In the genomic region with DNA sequence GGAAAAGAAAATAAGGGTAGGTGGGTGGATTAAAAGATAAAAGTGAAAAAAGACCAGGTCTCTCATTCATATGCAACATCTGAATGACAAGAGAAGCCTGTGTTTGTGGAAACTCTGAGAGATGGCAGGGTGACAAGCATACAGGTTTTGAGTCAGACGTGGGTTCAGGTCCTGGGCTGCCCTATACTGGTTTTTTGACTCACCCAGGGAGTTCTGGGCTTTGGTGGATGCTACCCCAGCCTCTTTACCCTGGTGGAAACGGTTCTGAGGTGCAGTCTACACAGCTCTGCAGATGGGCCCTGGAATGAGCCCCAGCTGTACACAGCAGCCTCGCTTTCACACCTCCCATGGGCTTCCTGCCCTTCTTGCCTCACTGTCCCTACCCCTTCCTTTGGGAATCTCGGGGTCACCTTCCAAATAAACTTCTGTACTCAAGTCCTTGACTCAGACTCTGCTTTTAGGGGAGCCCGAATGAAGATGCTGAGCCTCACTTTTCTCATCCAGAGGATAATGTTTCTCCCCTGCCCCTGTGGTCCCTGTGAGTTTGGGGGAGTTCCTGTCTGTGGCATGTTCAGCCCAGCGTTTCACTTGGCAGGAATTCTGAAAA, we compare ENCODE assay signal across 9 cellular contexts.
DNase-seq lines count a peak whose midpoint lies in the region; ATAC-seq and TF ChIP-seq lines count a peak whose summit lies in the region.
"Had no signal": no experiment of that assay in that cellular context is flagged by ENCODE, and none has a peak within 500 bp of the region (broad histone marks: within the 10 kb centered on the region; RNA-seq: fewer than 3 reads in every experiment).

No MANE protein-coding gene starts in this region.

- H3K36me3 Mint-ChIP-seq in MCF 10A (ENCODE audit: insufficient read depth, unreplicated experiment) (no peaks in the 10 kb centered on the region), immature natural killer cell (no peaks in the 10 kb centered on the region)

- TF ChIP-seq CTCF in MCF 10A (IDR thresholded peaks at IDR 0.05; ENCODE audit: unreplicated experiment) (no peak), breast epithelium (IDR thresholded peaks at IDR 0.05) (no peak), thoracic aorta (IDR thresholded peaks at IDR 0.05) (no peak)

- DNase-seq in MCF 10A (ENCODE audit: unreplicated experiment) = peak; percentile 26
- DNase-seq in breast epithelium (ENCODE audit: low spot score in 2 of 2) = no peak
- peak in 2 of 3 experiments; percentile 31 to 40 for DNase-seq in activated CD8-positive, alpha-beta memory T cell treated with anti-CD3 and anti-CD28 coated beads for 48 hours (ENCODE audit: low read depth in 2 of 3, low spot score in 2 of 3)
- DNase-seq in kidney glomerular epithelial cell (lab: John Stamatoyannopoulos, UW) = peak; percentile 10
- DNase-seq in thoracic aorta (ENCODE audit: low spot score) = no peak
- no peak for DNase-seq in Ammon's horn (ENCODE audit: low spot score)
- no peak for DNase-seq in immature natural killer cell

- H3K4me3 Mint-ChIP-seq in MCF 10A (ENCODE audit: unreplicated experiment) (no peak overlapping the region), immature natural killer cell (no peak overlapping the region)

- H3K27me3 Mint-ChIP-seq in MCF 10A (ENCODE audit: insufficient read depth, unreplicated experiment) = no peaks in the 10 kb centered on the region
- peaks cover 0 to 4% (median 0%) of the 10 kb centered on the region in 3 donors for H3K27me3 Mint-ChIP-seq in immature natural killer cell (ENCODE audit: low read depth in 3 of 3)

- H3K36me3 ChIP-seq in breast epithelium = no peaks in the 10 kb centered on the region
- no peaks in the 10 kb centered on the region for H3K36me3 ChIP-seq in thoracic aorta

- no peaks in the 10 kb centered on the region for H3K27me3 ChIP-seq in breast epithelium
- H3K27me3 ChIP-seq in thoracic aorta (replicated peaks; ENCODE audit: insufficient read depth) = no peaks in the 10 kb centered on the region

- no peak overlapping the region for H3K4me3 ChIP-seq in breast epithelium
- peak overlapping the region; percentile 10 for H3K4me3 ChIP-seq in thoracic aorta

- H3K4me1 Mint-ChIP-seq in MCF 10A (ENCODE audit: insufficient read depth, unreplicated experiment) (peaks cover 21% of the 10 kb centered on the region), immature natural killer cell (peaks cover 7 to 27% of the 10 kb centered on the region in 2 donors)

- ATAC-seq in thoracic aorta (ENCODE audit: insufficient number of reproducible peaks, low FRiP score, low read depth) = no peak
- ATAC-seq in GM21786 (IDR thresholded peaks at IDR 0.05; ENCODE audit: unreplicated experiment) = no peak

- no TSS peak for BruUV-seq in MCF 10A (replicated peaks; lab: Mats Ljungman, UMichigan)

- POLR2A ChIA-PET in MCF 10A (lab: Yijun Ruan, JAX) = interaction anchor here (0.6 to 1.3 kb wide), 3 partner anchors 55 to 128 kb away, joined by 3 read pairs; a partner anchor contains a TSS

- no peak for TF ChIP-seq POLR2A in breast epithelium (IDR thresholded peaks at IDR 0.05)

- intact Hi-C loops in MCF 10A (cut with micrococcal nuclease) (no loop called here), breast epithelium (cut with DNase I; ENCODE audit: low total_unique reads) (no loop called here)

- H3K9me3 Mint-ChIP-seq in MCF 10A (ENCODE audit: unreplicated experiment) (no peaks in the 10 kb centered on the region), immature natural killer cell (no peaks in the 10 kb centered on the region)

- H3K27ac Mint-ChIP-seq in MCF 10A (ENCODE audit: low read depth, unreplicated experiment) (peak overlapping the region; percentile 43), immature natural killer cell (no peak overlapping the region)

- peak overlapping the region in 1 of 2 donors; percentile 57 for H3K27ac ChIP-seq in breast epithelium
- peak overlapping the region in 1 of 2 donors; percentile 36 for H3K27ac ChIP-seq in thoracic aorta
- H3K27ac ChIP-seq: C4-2B had no signal

- H3K9me3 ChIP-seq in breast epithelium (no peaks in the 10 kb centered on the region), thoracic aorta (no peaks in the 10 kb centered on the region)

- H3K4me1 ChIP-seq in breast epithelium = peaks cover 0 to 5% of the 10 kb centered on the region in 2 donors
- H3K4me1 ChIP-seq in thoracic aorta (ENCODE audit: control insufficient read depth in 1 of 2, low read depth in 2 of 2) = peaks cover 16 to 52% of the 10 kb centered on the region in 2 donors

- CTCF ChIA-PET in MCF 10A (lab: Yijun Ruan, JAX) = interaction anchor here (0.6 to 2.0 kb wide), 5 partner anchors 12 to 254 kb away, joined by 3 to 6 read pairs (median 5); no protein-coding TSS in a partner anchor

Comparison
In these comparisons a context has a peak if more than half of its experiments do, and no peak if none do; other contexts are left out.
1. DNase-seq: peak in MCF 10A (single experiment), activated CD8-positive, alpha-beta memory T cell treated with anti-CD3 and anti-CD28 coated beads for 48 hours (2 of 3) and kidney glomerular epithelial cell (single experiment); none in breast epithelium (0 of 2), thoracic aorta (single experiment), Ammon's horn (single experiment) and immature natural killer cell (0 of 3).